In the genomic region with DNA sequence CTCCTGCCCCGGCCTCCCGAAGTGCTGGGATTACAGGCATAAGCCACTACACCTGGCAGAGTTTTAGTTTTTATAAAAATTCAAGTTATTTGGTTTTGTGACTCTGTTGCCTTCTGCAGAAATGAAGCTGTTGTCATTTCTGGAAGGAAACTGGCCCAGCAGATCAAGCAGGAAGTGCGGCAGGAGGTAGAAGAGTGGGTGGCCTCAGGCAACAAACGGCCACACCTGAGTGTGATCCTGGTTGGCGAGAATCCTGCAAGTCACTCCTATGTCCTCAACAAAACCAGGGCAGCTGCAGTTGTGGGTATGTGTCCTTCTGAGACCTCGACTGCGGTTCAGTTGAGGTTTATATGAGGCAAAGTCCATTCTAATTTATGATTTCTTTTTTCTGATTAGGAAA, we compare ENCODE assay signal across 9 cellular contexts. TPM values are rescaled to one million over a fixed set of nuclear protein-coding genes. Genes with fewer than 3 reads are reported as not detected.
DNase-seq lines count a peak whose midpoint lies in the region; ATAC-seq, FAIRE-seq and TF ChIP-seq lines count a peak whose summit lies in the region.
"Had no signal": no experiment of that assay in that cellular context is flagged by ENCODE, and none has a peak within 500 bp of the region (broad histone marks: within the 10 kb centered on the region; RNA-seq: fewer than 3 reads in every experiment).

No MANE protein-coding gene starts in this region.

- H3K36me3 Mint-ChIP-seq in mesothelial cell of epicardium = peaks cover 14% of the 10 kb centered on the region

- H3K4me1 ChIP-seq in left ventricle myocardium inferior (peaks cover 67% of the 10 kb centered on the region), right atrium auricular region (peaks cover 0 to 20% of the 10 kb centered on the region in 2 donors), Peyer's patch (peaks cover 0 to 35% (median 12%) of the 10 kb centered on the region in 4 donors), esophagus (ENCODE audit: control insufficient read depth in 2 of 2, insufficient read depth in 2 of 2, low read length in 1 of 2) (peaks cover 0 to 4% of the 10 kb centered on the region in 2 donors), upper lobe of left lung (peaks cover 16 to 42% (median 22%) of the 10 kb centered on the region in 4 donors)

- H3K4me3 Mint-ChIP-seq in mesothelial cell of epicardium = no peak overlapping the region
- H3K4me3 Mint-ChIP-seq: neural crest cell had no signal

- no peak for TF ChIP-seq EP300 in upper lobe of left lung (IDR thresholded peaks at IDR 0.05)

- H3K4me1 Mint-ChIP-seq in mesothelial cell of epicardium = peaks cover 3% of the 10 kb centered on the region

- FAIRE-seq in frontal cortex (lab: Jason Lieb, UNC) = no peak

- ATAC-seq in upper lobe of left lung (ENCODE audit: low FRiP score in 2 of 2) = peak in 1 of 2 donors; percentile 5
- ATAC-seq in HG03378 (IDR thresholded peaks at IDR 0.05; ENCODE audit: unreplicated experiment) = no peak

- peak overlapping the region; percentile 95 for H3K27ac ChIP-seq in left ventricle myocardium inferior (replicated peaks)
- no peak overlapping the region for H3K27ac ChIP-seq in right atrium auricular region
- peak overlapping the region; percentile 63 to 84 (median 72) for H3K27ac ChIP-seq in Peyer's patch
- peak overlapping the region; percentile 70 to 84 for H3K27ac ChIP-seq in esophagus (ENCODE audit: low read depth in 2 of 2, low read length in 1 of 2)
- H3K27ac ChIP-seq in upper lobe of left lung = peak overlapping the region in 3 of 4 donors; percentile 68 to 78 (median 72)

- H3K27me3 ChIP-seq in left ventricle myocardium inferior (ENCODE audit: low read depth) = no peaks in the 10 kb centered on the region
- H3K27me3 ChIP-seq in right atrium auricular region = no peaks in the 10 kb centered on the region
- H3K27me3 ChIP-seq in Peyer's patch = no peaks in the 10 kb centered on the region
- no peaks in the 10 kb centered on the region for H3K27me3 ChIP-seq in esophagus (ENCODE audit: control insufficient read depth in 1 of 2, insufficient read depth in 2 of 2, low read length in 2 of 2)
- H3K27me3 ChIP-seq in upper lobe of left lung = no peaks in the 10 kb centered on the region

- intact Hi-C loops in left ventricle myocardium inferior (cut with micrococcal nuclease) = no loop called here

- no peak for TF ChIP-seq POLR2A in Peyer's patch (IDR thresholded peaks at IDR 0.05)
- no peak for TF ChIP-seq POLR2A in upper lobe of left lung (IDR thresholded peaks at IDR 0.05)

- H3K27me3 Mint-ChIP-seq in mesothelial cell of epicardium (ENCODE audit: low read depth) = no peaks in the 10 kb centered on the region

- no peaks in the 10 kb centered on the region for H3K9me3 ChIP-seq in left ventricle myocardium inferior (replicated peaks)
- no peaks in the 10 kb centered on the region for H3K9me3 ChIP-seq in right atrium auricular region
- H3K9me3 ChIP-seq in Peyer's patch = no peaks in the 10 kb centered on the region
- H3K9me3 ChIP-seq in esophagus (ENCODE audit: control insufficient read depth in 2 of 2, insufficient read depth in 1 of 2, low read depth in 1 of 2, low read length in 1 of 2) = no peaks in the 10 kb centered on the region
- no peaks in the 10 kb centered on the region for H3K9me3 ChIP-seq in upper lobe of left lung

- DNase-seq in left ventricle myocardium inferior = no peak
- DNase-seq in right atrium auricular region (ENCODE audit: low spot score) = no peak
- peak; percentile 48 to 83 (median 66) for DNase-seq in Peyer's patch
- peak in 1 of 2 donors; percentile 76 for DNase-seq in upper lobe of left lung
- DNase-seq in frontal cortex (ENCODE audit: low spot score in 2 of 2) = no peak
- no peak for DNase-seq in mesothelial cell of epicardium (ENCODE audit: low spot score in 2 of 2, unreplicated experiment in 2 of 2)

- WGBS in esophagus, 2 donors = 29 to 40% methylated on average over 7 of the region's 7 CpGs
- 44 to 57% methylated on average over 7 of the region's 7 CpGs for WGBS in upper lobe of left lung, 2 donors

- H3K4me3 ChIP-seq in left ventricle myocardium inferior (no peak overlapping the region), right atrium auricular region (no peak overlapping the region), Peyer's patch (peak overlapping the region in 1 of 4 donors; percentile 5), esophagus (ENCODE audit: low read depth in 1 of 2, low read length in 2 of 2) (no peak overlapping the region), upper lobe of left lung (no peak overlapping the region)

- no peak for TF ChIP-seq CTCF in left ventricle myocardium inferior (IDR thresholded peaks at IDR 0.05; ENCODE audit: borderline replicate concordance)
- TF ChIP-seq CTCF in right atrium auricular region (IDR thresholded peaks at IDR 0.05) = no peak
- TF ChIP-seq CTCF in Peyer's patch (IDR thresholded peaks at IDR 0.05) = no peak
- TF ChIP-seq CTCF in upper lobe of left lung (IDR thresholded peaks at IDR 0.05) = no peak
- no peak for TF ChIP-seq CTCF in mesothelial cell of epicardium (IDR thresholded peaks at IDR 0.05; ENCODE audit: unreplicated experiment)

- H3K9me3 Mint-ChIP-seq in mesothelial cell of epicardium = no peaks in the 10 kb centered on the region
- H3K9me3 Mint-ChIP-seq: neural crest cell had no signal

- H3K36me3 ChIP-seq in left ventricle myocardium inferior = peaks cover 24% of the 10 kb centered on the region
- H3K36me3 ChIP-seq in right atrium auricular region = peaks cover 27% of the 10 kb centered on the region
- H3K36me3 ChIP-seq in Peyer's patch = peaks cover 0 to 25% (median 0%) of the 10 kb centered on the region in 3 donors
- H3K36me3 ChIP-seq in esophagus (ENCODE audit: control insufficient read depth in 2 of 2, insufficient read depth in 2 of 2, low read length in 1 of 2) = peaks cover 0 to 3% of the 10 kb centered on the region in 2 donors
- H3K36me3 ChIP-seq in upper lobe of left lung = peaks cover 4 to 38% (median 18%) of the 10 kb centered on the region in 4 donors

- H3K27ac Mint-ChIP-seq in mesothelial cell of epicardium = no peak overlapping the region

RNA-seq across cellular contexts. Expression of a gene that starts 7.2 kb away (rescaled TPM):
- 17.8 TPM for total RNA-seq in left ventricle myocardium inferior
- total RNA-seq in right atrium auricular region = 10 to 100 TPM; 12.9 to 15.8 TPM
- total RNA-seq in Peyer's patch = 10 to 100 TPM; 15.1 to 24.8 (median 16.2) TPM
- polyA plus RNA-seq in esophagus = 10 to 100 TPM; 11.1 to 35.4 TPM
- 10 to 100 TPM in 5 of 6 donors, 1 to 10 TPM in 1; 8.4 to 68.1 (median 34.5) TPM for total RNA-seq in upper lobe of left lung
- 28.1 TPM for total RNA-seq in frontal cortex
- 35.3 to 39.1 TPM (median 37.9 TPM) in 3 replicates for total RNA-seq in mesothelial cell of epicardium

RNA-seq across cellular contexts. Expression of a gene that starts 26.9 kb away (rescaled TPM):
- total RNA-seq in left ventricle myocardium inferior (54.9 TPM), right atrium auricular region (10 to 100 TPM; 47.8 TPM), Peyer's patch (100 to 1,000 TPM in 1 of 4 donors, 10 to 100 TPM in 3; 46.7 to 102 (median 77.6) TPM), upper lobe of left lung (100 to 1,000 TPM in 2 of 6 donors, 10 to 100 TPM in 4; 23.1 to 143 (median 94.5) TPM), frontal cortex (51.8 TPM), mesothelial cell of epicardium (90.4 to 98.3 TPM (median 96.4 TPM) in 3 replicates)
- 10 to 100 TPM; 23.9 to 29.1 TPM for polyA plus RNA-seq in esophagus

RNA-seq across cellular contexts. Expression of a gene that starts 57.9 kb away (rescaled TPM):
- 81.2 TPM for total RNA-seq in left ventricle myocardium inferior
- total RNA-seq in right atrium auricular region = 100 to 1,000 TPM in 1 of 2 donors, 10 to 100 TPM in 1; 60.4 to 174 TPM
- 10 to 100 TPM; 17.7 to 72.6 (median 28.0) TPM for total RNA-seq in Peyer's patch
- polyA plus RNA-seq in esophagus = 10 to 100 TPM; 40.3 to 49.3 TPM
- 10 to 100 TPM; 19.2 to 37.7 (median 24.3) TPM for total RNA-seq in upper lobe of left lung
- total RNA-seq in frontal cortex = 29.8 TPM
- total RNA-seq in mesothelial cell of epicardium = 15.4 to 17.0 TPM (median 17.0 TPM) in 3 replicates

Comparison
In these comparisons a context has a peak if more than half of its experiments do, and no peak if none do; other contexts are left out.
1. H3K27ac ChIP-seq: peak in left ventricle myocardium inferior (single experiment), Peyer's patch (4 of 4), esophagus (2 of 2) and upper lobe of left lung (3 of 4); none in right atrium auricular region (0 of 2).
2. DNase-seq: peak in Peyer's patch (3 of 3); none in left ventricle myocardium inferior (single experiment), right atrium auricular region (single experiment), frontal cortex (0 of 2) and mesothelial cell of epicardium (0 of 2).